Comparison of ENCODE assay signal across 8 cellular contexts in the genomic region with DNA sequence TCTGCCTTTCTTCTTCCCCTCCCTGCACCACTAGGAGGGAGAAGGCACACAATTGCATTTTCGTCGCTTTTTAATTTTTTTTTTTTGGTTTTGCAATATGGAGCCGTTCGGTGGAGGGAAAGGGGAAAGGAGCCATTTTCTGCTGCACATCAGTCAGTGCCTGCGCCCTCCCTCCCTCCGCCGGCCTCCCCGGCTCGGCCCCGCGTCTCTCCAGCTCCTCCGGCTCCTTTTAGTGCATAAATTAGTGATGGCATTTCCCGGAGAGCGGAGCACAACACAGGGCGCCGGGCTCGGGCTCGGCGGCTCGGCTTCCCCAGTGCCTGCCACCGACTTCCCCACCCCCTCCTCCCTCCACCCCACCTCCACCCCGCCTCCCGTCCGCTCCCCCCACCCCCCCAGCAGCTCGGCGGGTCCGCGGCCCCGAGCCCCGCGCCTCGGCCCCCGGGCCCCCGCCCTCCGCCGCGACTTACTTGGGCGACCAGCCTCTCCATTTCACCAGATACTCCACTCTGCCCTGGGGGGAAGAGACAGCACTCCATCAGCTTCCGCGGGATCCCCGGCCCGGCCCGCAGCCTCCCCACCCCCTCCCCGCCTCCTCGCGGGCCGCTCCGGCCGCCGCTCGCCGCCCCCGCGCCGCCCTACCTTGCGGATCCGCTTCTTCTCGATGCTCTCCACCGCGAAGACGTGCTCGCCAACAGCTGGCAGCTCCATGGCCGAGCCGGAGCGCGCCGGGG. TPM values are rescaled to one million over a fixed set of nuclear protein-coding genes. Genes with fewer than 3 reads are reported as not detected.
DNase-seq lines count a peak whose midpoint lies in the region; ATAC-seq lines count a peak whose summit lies in the region.

No MANE protein-coding gene starts in this region.

- peaks cover 24% of the 10 kb centered on the region for H3K36me3 ChIP-seq in BLaER1
- H3K36me3 ChIP-seq in adipocyte (ENCODE audit: control insufficient read depth, insufficient read depth, low read length, severe bottlenecking), result peaks cover 10% of the 10 kb centered on the region

- H3K4me2 ChIP-seq in BLaER1, result peak overlapping the region; percentile 100

- peaks cover 42% of the 10 kb centered on the region for H3K27me3 ChIP-seq in BLaER1
- H3K27me3 ChIP-seq in adipocyte (replicated peaks; ENCODE audit: control insufficient read depth, insufficient read depth, low read length), result peaks cover 20% of the 10 kb centered on the region

- H3K4me1 ChIP-seq in BLaER1, result peaks cover 70% of the 10 kb centered on the region
- H3K4me1 ChIP-seq in adipocyte (ENCODE audit: control insufficient read depth, insufficient read depth, low read length), result peaks cover 26% of the 10 kb centered on the region

- H3K9me3 ChIP-seq in BLaER1 (no peaks in the 10 kb centered on the region), adipocyte (ENCODE audit: control insufficient read depth, low read length) (no peaks in the 10 kb centered on the region)

- DNase-seq in SHP77 treated with DMSO at 0.1 percent for 48 hours (lab: John Stamatoyannopoulos, UW) (peak; percentile 31), adipocyte (ENCODE audit: low read depth) (peak; percentile 76), left cardiac atrium (peak; percentile 60), pons (ENCODE audit: low spot score) (peak; percentile 60)

- H4K20me1 ChIP-seq in BLaER1, result peaks cover 90% of the 10 kb centered on the region

- H3K27ac ChIP-seq in BLaER1, result peak overlapping the region; percentile 92

- intact Hi-C loops in left cardiac atrium (cut with DNase I), result no loop called here

- peak overlapping the region; percentile 88 for H3K9ac ChIP-seq in BLaER1
- H3K9ac ChIP-seq in adipocyte (ENCODE audit: low read length), result peak overlapping the region; percentile 92

- peak overlapping the region; percentile 86 for H3K4me3 ChIP-seq in BLaER1
- H3K4me3 ChIP-seq in adipocyte (ENCODE audit: low read length), result peak overlapping the region; percentile 97

- ATAC-seq in GM19351 (IDR thresholded peaks at IDR 0.05; ENCODE audit: unreplicated experiment) (peak; percentile 30), HG03565 (IDR thresholded peaks at IDR 0.05; ENCODE audit: unreplicated experiment) (peak; percentile 6), left cardiac atrium (peak; percentile 3 to 4), GM21576 (IDR thresholded peaks at IDR 0.05; ENCODE audit: unreplicated experiment) (no peak)

RNA-seq across cellular contexts. Expression of a gene that starts 0.5 kb away (rescaled TPM):
- total RNA-seq in left cardiac atrium, result 10 to 100 TPM; 17.9 to 24.2 TPM

RNA-seq across cellular contexts. Expression of a gene that starts 41.8 kb away (rescaled TPM):
- total RNA-seq in left cardiac atrium, result 1 to 10 TPM; 4.1 to 5.9 TPM
